In genomic region chr14:99757331-99758070, GRCh38 we compare ENCODE assay signal across 10 cellular contexts. TPM values are rescaled to one million over a fixed set of nuclear protein-coding genes. Genes with fewer than 3 reads are reported as not detected.
DNase-seq lines count a peak whose midpoint lies in the region; ATAC-seq, FAIRE-seq and TF ChIP-seq lines count a peak whose summit lies in the region.
"Had no signal": no experiment of that assay in that cellular context is flagged by ENCODE, and none has a peak within 500 bp of the region (broad histone marks: within the 10 kb centered on the region; RNA-seq: fewer than 3 reads in every experiment).

No MANE protein-coding gene starts in this region.

- no peaks in the 10 kb centered on the region for H3K9me3 ChIP-seq in mucosa of rectum (ENCODE audit: control insufficient read depth in 2 of 2, low read length in 2 of 2)
- H3K9me3 ChIP-seq: lower lobe of right lung had no signal

- peak; percentile 95 for DNase-seq in AG04449 (ENCODE audit: low read depth, low spot score)
- DNase-seq in HT1080 (ENCODE audit: low read depth), result peak; percentile 95
- peak; percentile 97 for DNase-seq in bronchial epithelial cell (ENCODE audit: low read depth)
- DNase-seq in HuH-7.5 (ENCODE audit: low spot score), result no peak
- DNase-seq in central memory CD4-positive, alpha-beta T cell, result no peak
- no peak for DNase-seq in SKM-1 treated with dmso at 0.1 percent for 144 hours (lab: John Stamatoyannopoulos, UW; ENCODE audit: unreplicated experiment)

- peak overlapping the region; percentile 60 to 68 for H3K27ac ChIP-seq in mucosa of rectum (ENCODE audit: low read depth in 2 of 2, low read length in 2 of 2)
- H3K27ac ChIP-seq: HL-60, lower lobe of right lung had no signal

- H3K36me3 ChIP-seq in bronchial epithelial cell (ENCODE audit: control insufficient read depth, insufficient read depth, low read length) (no peaks in the 10 kb centered on the region), mucosa of rectum (ENCODE audit: control insufficient read depth in 2 of 2, insufficient read depth in 2 of 2, low read length in 2 of 2) (no peaks in the 10 kb centered on the region)
- H3K36me3 ChIP-seq: lower lobe of right lung had no signal

- peaks cover 8 to 16% of the 10 kb centered on the region in 2 donors for H3K4me1 ChIP-seq in mucosa of rectum (ENCODE audit: control insufficient read depth in 2 of 2, insufficient read depth in 2 of 2, low read length in 2 of 2)

- H3K27me3 ChIP-seq in bronchial epithelial cell (ENCODE audit: control insufficient read depth, insufficient read depth, low read length) (no peaks in the 10 kb centered on the region), mucosa of rectum (ENCODE audit: control insufficient read depth in 2 of 2, insufficient read depth in 2 of 2, low read length in 2 of 2) (peaks cover 2 to 6% of the 10 kb centered on the region in 2 donors)

- TF ChIP-seq CTCF in AG04449 (IDR thresholded peaks at IDR 0.05; ENCODE audit: insufficient read depth, low read length, missing control alignments), result no peak
- no peak for TF ChIP-seq CTCF in bronchial epithelial cell (IDR thresholded peaks at IDR 0.05; ENCODE audit: insufficient read depth, low read length, severe bottlenecking)

- no peak overlapping the region for H3K9ac ChIP-seq in mucosa of rectum (ENCODE audit: low read depth in 1 of 2, low read length in 2 of 2)

- CTCF ChIA-PET in AG04449 (lab: Yijun Ruan, JAX), result interaction anchor here (0.6 to 1.4 kb wide), 10 partner anchors 9 to 204 kb away, joined by 3 to 6 read pairs (median 4); partner anchors contain the start of gene EML1

- ATAC-seq in HG03439 (IDR thresholded peaks at IDR 0.05; ENCODE audit: unreplicated experiment), result no peak
- ATAC-seq: lower lobe of right lung had no signal

- POLR2A ChIA-PET in AG04449 (lab: Yijun Ruan, JAX), result interaction anchor here (1.8 kb wide), 1 partner anchor 12 kb away, joined by 8 read pairs; no protein-coding TSS in a partner anchor

- FAIRE-seq in bronchial epithelial cell (lab: Jason Lieb, UNC), result peak; percentile 60

- H3K4me3 ChIP-seq in AG04449 (ENCODE audit: low read depth, low read length), result no peak overlapping the region
- no peak overlapping the region for H3K4me3 ChIP-seq in bronchial epithelial cell (ENCODE audit: low read depth, low read length)
- no peak overlapping the region for H3K4me3 ChIP-seq in mucosa of rectum (ENCODE audit: low read length in 2 of 2)
- H3K4me3 ChIP-seq: lower lobe of right lung had no signal

RNA-seq across cellular contexts. Expression of gene EML1, which starts 35.7 kb away (rescaled TPM):
- total RNA-seq in HT1080 (2014; rRNA removed; shearing (Covaris generic)), result 4.6 and 8.1 TPM in 2 replicates
- 3.0 and 5.1 TPM in 2 replicates for polyA plus RNA-seq in HT1080 (2015; cell fraction: cytosol; rRNA removed)
- polyA plus RNA-seq in HT1080 (2015; cell fraction: nucleus; rRNA removed), result 2.4 and 3.2 TPM in 2 replicates
- 1.8 and 6.0 TPM in 2 replicates for total RNA-seq in bronchial epithelial cell

Comparison
In these comparisons a context has a peak if more than half of its experiments do, and no peak if none do; other contexts are left out.
1. DNase-seq: peak in AG04449 (single experiment), HT1080 (single experiment) and bronchial epithelial cell (single experiment); none in HuH-7.5 (single experiment), central memory CD4-positive, alpha-beta T cell (single experiment) and SKM-1 treated with dmso at 0.1 percent for 144 hours (single experiment).